In the genomic region with DNA sequence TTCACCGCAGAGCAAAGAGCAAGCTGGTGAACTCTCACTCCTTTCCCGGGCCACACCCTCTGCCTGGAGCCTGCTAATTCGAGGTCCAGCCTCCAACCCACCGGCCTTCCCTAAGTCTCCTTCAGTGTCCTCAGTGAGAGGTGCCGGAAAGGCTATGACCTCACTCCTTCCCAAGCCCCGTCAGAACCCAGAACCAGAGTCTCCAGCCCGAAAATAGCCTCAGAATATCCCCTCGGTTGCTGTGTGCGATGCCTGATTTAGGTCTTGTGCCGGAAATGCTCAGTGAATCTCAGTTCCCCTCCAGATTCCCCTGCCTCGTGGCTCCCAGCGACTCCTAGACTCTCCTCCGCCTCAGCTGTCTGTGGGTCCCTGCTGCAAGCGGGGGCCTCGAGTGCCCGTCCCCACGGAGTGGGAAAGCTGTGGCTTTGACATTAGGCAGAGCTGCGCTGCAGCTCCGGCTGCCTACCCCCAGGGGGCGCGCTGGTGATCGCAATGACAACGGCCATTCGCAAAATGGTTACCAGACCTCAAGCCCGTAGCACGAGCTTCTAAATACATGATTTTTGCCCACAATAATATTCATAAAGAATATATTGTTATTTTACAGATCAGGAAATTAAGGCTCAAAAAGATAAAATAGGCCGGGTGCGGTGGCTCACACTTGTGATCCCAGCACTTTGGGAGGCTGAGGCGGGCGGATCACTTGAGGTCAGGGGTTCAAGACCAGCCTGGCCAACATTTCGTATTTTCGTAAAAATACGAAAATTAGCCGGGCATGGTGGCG, we compare ENCODE assay signal across 8 cellular contexts. TPM values are rescaled to one million over a fixed set of nuclear protein-coding genes. Genes with fewer than 3 reads are reported as not detected.
DNase-seq lines count a peak whose midpoint lies in the region; ATAC-seq and TF ChIP-seq lines count a peak whose summit lies in the region.

No MANE protein-coding gene starts in this region.

- H3K4me1 Mint-ChIP-seq in activated CD8-positive, alpha-beta memory T cell treated with anti-CD3 and anti-CD28 coated beads, Interleukin-2, amount 10 ng/mL, durations not matched to agents 7 days and 5 days, result peaks cover 22% of the 10 kb centered on the region
- peaks cover 8% of the 10 kb centered on the region for H3K4me1 Mint-ChIP-seq in endothelial cell (ENCODE audit: unreplicated experiment)
- peaks cover 5% of the 10 kb centered on the region for H3K4me1 Mint-ChIP-seq in mesothelial cell of epicardium

- CTCF ChIA-PET in activated CD8-positive, alpha-beta memory T cell treated with anti-CD3 and anti-CD28 coated beads, Interleukin-2, amount 10 ng/mL, durations not matched to agents 7 days and 5 days (lab: Charles Lee), result interaction anchor here (0.6 to 6.7 kb wide), 43 partner anchors 8 to 418 kb away, joined by 3 to 91 read pairs (median 4); no protein-coding TSS in a partner anchor

- TF ChIP-seq CTCF in endothelial cell (IDR thresholded peaks at IDR 0.05; ENCODE audit: unreplicated experiment), result peak; percentile 93
- peak; percentile 97 for TF ChIP-seq CTCF in mesothelial cell of epicardium (IDR thresholded peaks at IDR 0.05; ENCODE audit: unreplicated experiment)

- H3K9me3 Mint-ChIP-seq in activated CD8-positive, alpha-beta memory T cell treated with anti-CD3 and anti-CD28 coated beads, Interleukin-2, amount 10 ng/mL, durations not matched to agents 7 days and 5 days (ENCODE audit: low read depth), result no peaks in the 10 kb centered on the region
- no peaks in the 10 kb centered on the region for H3K9me3 Mint-ChIP-seq in endothelial cell (ENCODE audit: unreplicated experiment)
- no peaks in the 10 kb centered on the region for H3K9me3 Mint-ChIP-seq in mesothelial cell of epicardium

- ATAC-seq in GM19035 (IDR thresholded peaks at IDR 0.05; ENCODE audit: unreplicated experiment) (peak; percentile 66), HG02970 (IDR thresholded peaks at IDR 0.05; ENCODE audit: low FRiP score, unreplicated experiment) (no peak)
- peak; percentile 86 for ATAC-seq in activated CD8-positive, alpha-beta memory T cell treated with anti-CD3 and anti-CD28 coated beads, Interleukin-2, amount 10 ng/mL, durations not matched to agents 7 days and 5 days

- peaks cover 36% of the 10 kb centered on the region for H3K27me3 Mint-ChIP-seq in activated CD8-positive, alpha-beta memory T cell treated with anti-CD3 and anti-CD28 coated beads, Interleukin-2, amount 10 ng/mL, durations not matched to agents 7 days and 5 days
- H3K27me3 Mint-ChIP-seq in endothelial cell (ENCODE audit: unreplicated experiment), result peaks cover 6% of the 10 kb centered on the region
- H3K27me3 Mint-ChIP-seq in mesothelial cell of epicardium (ENCODE audit: low read depth), result peaks cover 30% of the 10 kb centered on the region

- no peak overlapping the region for H3K27ac Mint-ChIP-seq in activated CD8-positive, alpha-beta memory T cell treated with anti-CD3 and anti-CD28 coated beads, Interleukin-2, amount 10 ng/mL, durations not matched to agents 7 days and 5 days
- H3K27ac Mint-ChIP-seq in endothelial cell (ENCODE audit: unreplicated experiment) (no peak overlapping the region), mesothelial cell of epicardium (peak overlapping the region; percentile 55)

- H3K4me3 Mint-ChIP-seq in activated CD8-positive, alpha-beta memory T cell treated with anti-CD3 and anti-CD28 coated beads, Interleukin-2, amount 10 ng/mL, durations not matched to agents 7 days and 5 days, result no peak overlapping the region
- H3K4me3 Mint-ChIP-seq in endothelial cell (ENCODE audit: unreplicated experiment) (no peak overlapping the region), mesothelial cell of epicardium (peak overlapping the region; percentile 59)

- H3K36me3 Mint-ChIP-seq in activated CD8-positive, alpha-beta memory T cell treated with anti-CD3 and anti-CD28 coated beads, Interleukin-2, amount 10 ng/mL, durations not matched to agents 7 days and 5 days, result no peaks in the 10 kb centered on the region
- H3K36me3 Mint-ChIP-seq in endothelial cell (ENCODE audit: low read depth, unreplicated experiment) (peaks cover 6% of the 10 kb centered on the region), mesothelial cell of epicardium (no peaks in the 10 kb centered on the region)

- DNase-seq in 8988T (peak; percentile 73), NCI-H526 (lab: John Stamatoyannopoulos, UW) (peak; percentile 66 to 84), endothelial cell (ENCODE audit: low spot score) (peak; percentile 76), mesothelial cell of epicardium (ENCODE audit: low spot score in 2 of 2, unreplicated experiment in 2 of 2) (peak; percentile 59 to 85)
- peak; percentile 79 for DNase-seq in activated CD8-positive, alpha-beta memory T cell treated with anti-CD3 and anti-CD28 coated beads, Interleukin-2, amount 10 ng/mL, durations not matched to agents 7 days and 5 days
- DNase-seq in stimulated activated CD8-positive, alpha-beta memory T cell treated with anti-CD3 and anti-CD28 coated beads, Interleukin-15, amount 100 ng/mL, for 4 hours (ENCODE audit: low read depth in 2 of 2), result peak; percentile 19 to 34

RNA-seq across cellular contexts. Expression of a gene that starts 4.2 kb away (rescaled TPM):
- not detected for total RNA-seq in activated CD8-positive, alpha-beta memory T cell treated with anti-CD3 and anti-CD28 coated beads, Interleukin-2, amount 10 ng/mL, durations not matched to agents 7 days and 5 days
- not detected for total RNA-seq in endothelial cell (ENCODE audit: unreplicated experiment)
- total RNA-seq in mesothelial cell of epicardium, result 0.09 TPM in 1 of 3 replicates, not detected in the others

RNA-seq across cellular contexts. Expression of a gene that starts 46.6 kb away (rescaled TPM):
- total RNA-seq in activated CD8-positive, alpha-beta memory T cell treated with anti-CD3 and anti-CD28 coated beads, Interleukin-2, amount 10 ng/mL, durations not matched to agents 7 days and 5 days, result 10 to 100 TPM in 1 of 2 experiments, 1 to 10 TPM in 1; 5.9 to 19.7 TPM
- total RNA-seq in endothelial cell (ENCODE audit: unreplicated experiment) (not detected), mesothelial cell of epicardium (0.38 to 0.47 TPM (median 0.45 TPM) in 3 replicates)

Comparison
In these comparisons a context has a peak if more than half of its experiments do, and no peak if none do; other contexts are left out.
1. DNase-seq: peak in every context shown above with its lines; median percentile 79 in activated CD8-positive, alpha-beta memory T cell treated with anti-CD3 and anti-CD28 coated beads, Interleukin-2, amount 10 ng/mL, durations not matched to agents 7 days and 5 days; 76 in endothelial cell; 75 in NCI-H526; 73 in 8988T; 72 in mesothelial cell of epicardium; 26 in stimulated activated CD8-positive, alpha-beta memory T cell treated with anti-CD3 and anti-CD28 coated beads, Interleukin-15, amount 100 ng/mL, for 4 hours.